8 cellular contexts compared by ENCODE assay signal in the genomic region with DNA sequence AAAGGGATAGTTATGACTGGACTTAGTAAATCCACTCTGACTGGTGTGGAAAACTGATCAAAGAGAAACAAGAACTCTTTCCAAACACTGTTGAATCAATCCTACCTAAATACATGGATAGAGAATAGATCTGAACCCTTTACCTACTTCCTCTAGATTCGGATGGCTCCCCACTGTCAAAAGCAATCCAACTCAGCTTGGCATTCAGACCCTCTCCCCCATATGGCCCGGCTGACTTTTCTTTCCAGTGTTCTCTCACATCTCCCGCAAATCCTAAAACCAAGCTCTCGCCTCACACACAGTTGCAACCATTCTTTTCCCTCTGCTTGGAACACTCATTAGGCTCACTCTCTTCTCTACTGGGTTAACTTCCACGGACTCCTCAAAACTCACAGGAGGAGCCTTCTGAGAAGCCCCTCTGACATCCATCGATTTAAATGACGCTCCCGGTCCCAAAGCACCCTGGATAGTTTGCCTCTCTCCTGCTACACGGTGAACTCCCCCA. TPM values are rescaled to one million over a fixed set of nuclear protein-coding genes. Genes with fewer than 3 reads are reported as not detected.
DNase-seq lines count a peak whose midpoint lies in the region; ATAC-seq and TF ChIP-seq lines count a peak whose summit lies in the region.

No MANE protein-coding gene starts in this region.

- peaks cover 26% of the 10 kb centered on the region for H3K27me3 Mint-ChIP-seq in activated CD4-positive, alpha-beta T cell treated with anti-CD3 and anti-CD28 coated beads, Interleukin-2, amount 10 ng/mL, durations not matched to agents 24 days and 14 days

- ATAC-seq in GM21515 (IDR thresholded peaks at IDR 0.05; ENCODE audit: unreplicated experiment), result peak; percentile 1
- no peak for ATAC-seq in HG02571 (IDR thresholded peaks at IDR 0.05; ENCODE audit: unreplicated experiment)
- ATAC-seq in GM21619 (IDR thresholded peaks at IDR 0.05; ENCODE audit: unreplicated experiment), result no peak
- no peak for ATAC-seq in HG03280 (IDR thresholded peaks at IDR 0.05; ENCODE audit: unreplicated experiment)

- H3K4me3 Mint-ChIP-seq in activated CD4-positive, alpha-beta T cell treated with anti-CD3 and anti-CD28 coated beads, Interleukin-2, amount 10 ng/mL, durations not matched to agents 24 days and 14 days, result no peak overlapping the region

- DNase-seq in NCI-H69 (lab: John Stamatoyannopoulos, UW) (peak; percentile 33), fibroblast of pulmonary artery (ENCODE audit: low read depth) (no peak), retinal pigment epithelial cell (ENCODE audit: low read depth) (no peak)
- DNase-seq in activated CD4-positive, alpha-beta T cell treated with anti-CD3 and anti-CD28 coated beads, Interleukin-2, amount 10 ng/mL, durations not matched to agents 24 days and 14 days, result no peak

- H3K4me3 ChIP-seq in fibroblast of pulmonary artery (replicated peaks; ENCODE audit: low read depth, low read length) (peak overlapping the region; percentile 92), retinal pigment epithelial cell (ENCODE audit: low read length) (peak overlapping the region; percentile 94)

- TF ChIP-seq CTCF in fibroblast of pulmonary artery (IDR thresholded peaks at IDR 0.05; ENCODE audit: low read length, missing control alignments) (no peak), retinal pigment epithelial cell (conservative IDR thresholded peaks at IDR 0.05; ENCODE audit: low read depth, low read length) (no peak)

- intact Hi-C loops in activated CD4-positive, alpha-beta T cell treated with anti-CD3 and anti-CD28 coated beads, Interleukin-2, amount 10 ng/mL, durations not matched to agents 24 days and 14 days (cut with micrococcal nuclease), result loop anchor here (1.0 kb wide), 1 partner anchor 19 kb away; no protein-coding TSS in a partner anchor

- H3K36me3 Mint-ChIP-seq in activated CD4-positive, alpha-beta T cell treated with anti-CD3 and anti-CD28 coated beads, Interleukin-2, amount 10 ng/mL, durations not matched to agents 24 days and 14 days (ENCODE audit: low read depth), result peaks cover 2% of the 10 kb centered on the region

- H3K27ac Mint-ChIP-seq in activated CD4-positive, alpha-beta T cell treated with anti-CD3 and anti-CD28 coated beads, Interleukin-2, amount 10 ng/mL, durations not matched to agents 24 days and 14 days, result no peak overlapping the region

- H3K4me1 Mint-ChIP-seq in activated CD4-positive, alpha-beta T cell treated with anti-CD3 and anti-CD28 coated beads, Interleukin-2, amount 10 ng/mL, durations not matched to agents 24 days and 14 days, result peaks cover 13% of the 10 kb centered on the region

- H3K9me3 Mint-ChIP-seq in activated CD4-positive, alpha-beta T cell treated with anti-CD3 and anti-CD28 coated beads, Interleukin-2, amount 10 ng/mL, durations not matched to agents 24 days and 14 days, result no peaks in the 10 kb centered on the region

RNA-seq across cellular contexts. Expression of gene SPICE1, which starts 0.6 kb away (rescaled TPM):
- 21.2 and 23.6 TPM in 2 replicates for total RNA-seq in activated CD4-positive, alpha-beta T cell treated with anti-CD3 and anti-CD28 coated beads, Interleukin-2, amount 10 ng/mL, durations not matched to agents 24 days and 14 days

RNA-seq across cellular contexts. Expression of gene SIDT1, which starts 18.0 kb away (rescaled TPM):
- total RNA-seq in activated CD4-positive, alpha-beta T cell treated with anti-CD3 and anti-CD28 coated beads, Interleukin-2, amount 10 ng/mL, durations not matched to agents 24 days and 14 days, result 8.5 and 11.5 TPM in 2 replicates
